In the genomic region with DNA sequence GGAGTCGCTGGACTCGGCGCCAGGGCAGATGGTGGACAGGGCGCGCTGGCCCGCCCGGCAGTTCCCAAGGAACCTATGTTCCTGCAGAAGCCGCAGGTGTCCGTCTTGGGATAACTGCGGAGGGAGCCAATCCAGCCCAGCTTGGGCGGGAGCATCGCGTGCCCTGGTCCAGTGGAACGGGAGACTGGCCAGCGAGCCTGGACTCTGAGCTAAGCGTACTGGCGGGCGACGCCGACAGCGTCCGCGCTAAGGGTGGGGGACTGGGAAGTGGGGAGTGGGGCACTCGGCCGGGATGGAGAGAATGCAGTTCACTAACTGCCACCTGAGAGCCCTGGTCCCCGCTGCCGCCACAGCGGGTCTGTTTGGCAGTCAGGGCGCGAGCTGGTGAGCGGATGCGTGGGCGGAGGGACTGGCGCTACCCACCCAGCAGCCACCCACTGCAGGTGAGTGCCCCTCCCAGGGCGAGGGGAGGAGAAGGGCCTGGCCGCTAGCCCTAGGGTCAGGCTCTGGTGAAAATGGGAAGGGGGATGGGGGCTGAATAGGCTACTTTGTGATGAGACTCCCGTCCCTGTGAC, we compare ENCODE assay signal across 8 cellular contexts. TPM values are rescaled to one million over a fixed set of nuclear protein-coding genes. Genes with fewer than 3 reads are reported as not detected.
A peak's percentile ranks its signal among the peaks of the same experiment; 100 is the strongest.
DNase-seq lines count a peak whose midpoint lies in the region; ATAC-seq and TF ChIP-seq lines count a peak whose summit lies in the region.

No MANE protein-coding gene starts in this region.

- no peak for TF ChIP-seq POLR2A in vagina (IDR thresholded peaks at IDR 0.05)

- H3K27me3 ChIP-seq in A673 (replicated peaks; ENCODE audit: insufficient read depth, low read depth, low read length, poor library complexity) = peaks cover 21% of the 10 kb centered on the region
- peaks cover 76% of the 10 kb centered on the region for H3K27me3 ChIP-seq in NT2/D1 (ENCODE audit: insufficient read depth, insufficient read length)
- H3K27me3 ChIP-seq in mucosa of stomach (ENCODE audit: control insufficient read depth, insufficient read depth, low read length) = peaks cover 37% of the 10 kb centered on the region
- H3K27me3 ChIP-seq in vagina = no peaks in the 10 kb centered on the region

- ATAC-seq in central memory CD8-positive, alpha-beta T cell (replicated peaks; ENCODE audit: extremely low read depth, poor library complexity, severe bottlenecking) = no peak
- no peak for ATAC-seq in HG02678 (IDR thresholded peaks at IDR 0.05; ENCODE audit: unreplicated experiment)

- H3K4me3 ChIP-seq in A673 (ENCODE audit: low read depth, low read length, poor library complexity, severe bottlenecking) (peak overlapping the region; percentile 53), NT2/D1 (ENCODE audit: insufficient read length, low read depth) (peak overlapping the region; percentile 11), mucosa of stomach (ENCODE audit: low read length) (no peak overlapping the region), vagina (peak overlapping the region; percentile 52 to 53)

- H3K27me3 Mint-ChIP-seq in central memory CD8-positive, alpha-beta T cell = no peaks in the 10 kb centered on the region

- H3K27ac ChIP-seq in A673 (ENCODE audit: low read depth, low read length, poor library complexity, severe bottlenecking) = no peak overlapping the region
- H3K27ac ChIP-seq in vagina = peak overlapping the region; percentile 92

- H3K4me1 Mint-ChIP-seq in central memory CD8-positive, alpha-beta T cell = peaks cover 40% of the 10 kb centered on the region

- H3K9me3 ChIP-seq in A673 (ENCODE audit: low read depth, low read length, poor library complexity, severe bottlenecking) = no peaks in the 10 kb centered on the region
- H3K9me3 ChIP-seq in NT2/D1 (ENCODE audit: insufficient read depth, low read length) = no peaks in the 10 kb centered on the region
- H3K9me3 ChIP-seq in mucosa of stomach (ENCODE audit: control insufficient read depth, low read length) = no peaks in the 10 kb centered on the region
- H3K9me3 ChIP-seq in vagina = no peaks in the 10 kb centered on the region

- H3K9ac ChIP-seq in NT2/D1 (ENCODE audit: insufficient read length, low read depth) (peak overlapping the region; percentile 8), mucosa of stomach (ENCODE audit: low read length) (peak overlapping the region; percentile 15)

- no peak for TF ChIP-seq CTCF in A673 (conservative IDR thresholded peaks at IDR 0.05; ENCODE audit: low read depth, low read length)
- no peak for TF ChIP-seq CTCF in vagina (IDR thresholded peaks at IDR 0.05)

- peaks cover 4% of the 10 kb centered on the region for H3K36me3 Mint-ChIP-seq in central memory CD8-positive, alpha-beta T cell (ENCODE audit: insufficient read depth)

- intact Hi-C loops in A673 (cut with micrococcal nuclease; ENCODE audit: unreplicated experiment) (no loop called here), vagina (cut with DNase I) (loop anchor here (10.0 kb wide), 1 partner anchor 407 kb away; no protein-coding TSS in a partner anchor)

- POLR2A ChIA-PET in A673 (lab: Charles Lee; ENCODE audit: low non-redundant PET) = no interaction called here

- no peaks in the 10 kb centered on the region for H3K36me3 ChIP-seq in A673 (ENCODE audit: insufficient read depth, low read length, poor library complexity, severe bottlenecking)
- no peaks in the 10 kb centered on the region for H3K36me3 ChIP-seq in NT2/D1 (ENCODE audit: insufficient read depth, insufficient read length, low read length)
- no peaks in the 10 kb centered on the region for H3K36me3 ChIP-seq in mucosa of stomach (ENCODE audit: control insufficient read depth, insufficient read depth, low read length)
- H3K36me3 ChIP-seq in vagina = no peaks in the 10 kb centered on the region

- peak overlapping the region; percentile 81 for H3K4me3 Mint-ChIP-seq in central memory CD8-positive, alpha-beta T cell

- BruUV-seq in A673 (replicated peaks; lab: Mats Ljungman, UMichigan) = no TSS peak

- H3K27ac Mint-ChIP-seq in central memory CD8-positive, alpha-beta T cell (ENCODE audit: low read depth) = peak overlapping the region; percentile 54

- H3K9me3 Mint-ChIP-seq in central memory CD8-positive, alpha-beta T cell = no peaks in the 10 kb centered on the region

- DNase-seq in A673 (ENCODE audit: low spot score) = no peak
- DNase-seq in NT2/D1 (ENCODE audit: low read depth, low spot score) = no peak
- DNase-seq in central memory CD8-positive, alpha-beta T cell (ENCODE audit: low spot score in 2 of 2) = no peak
- DNase-seq in vagina (ENCODE audit: extremely low spot score in 2 of 2) = peak; percentile 77 to 79
- no peak for DNase-seq in NCI-H146 treated with DMSO at 0.1 percent for 48 hours (lab: John Stamatoyannopoulos, UW; ENCODE audit: unreplicated experiment)
- no peak for DNase-seq in NCI-H1436 treated with DMSO at 0.1 percent for 48 hours (lab: John Stamatoyannopoulos, UW)

- CTCF ChIA-PET in A673 (lab: Charles Lee) = no interaction called here

- H3K4me1 ChIP-seq in A673 (ENCODE audit: insufficient read depth, low read length, poor library complexity, severe bottlenecking) = no peaks in the 10 kb centered on the region
- peaks cover 2% of the 10 kb centered on the region for H3K4me1 ChIP-seq in NT2/D1 (ENCODE audit: insufficient read depth, insufficient read length)
- H3K4me1 ChIP-seq in mucosa of stomach (ENCODE audit: control insufficient read depth, insufficient read depth, low read length) = peaks cover 9% of the 10 kb centered on the region
- peaks cover 11% of the 10 kb centered on the region for H3K4me1 ChIP-seq in vagina

RNA-seq across cellular contexts. Expression of a gene that starts 1.3 kb away (rescaled TPM):
- total RNA-seq in A673 (2021) (3.2 and 4.0 TPM in 2 replicates), vagina (3.2 TPM)

Comparison
In these comparisons a context has a peak if more than half of its experiments do, and no peak if none do; other contexts are left out.
1. DNase-seq: peak in vagina (2 of 2); none in A673 (single experiment), NT2/D1 (single experiment), central memory CD8-positive, alpha-beta T cell (0 of 2), NCI-H146 treated with DMSO at 0.1 percent for 48 hours (single experiment) and NCI-H1436 treated with DMSO at 0.1 percent for 48 hours (single experiment).